Comparison of ENCODE assay signal across 33 cellular contexts in genomic region chr4:176293660-176294059, GRCh38. TPM values are rescaled to one million over a fixed set of nuclear protein-coding genes. Genes with fewer than 3 reads are reported as not detected.
"Had no signal": no experiment of that assay in that cellular context is flagged by ENCODE, and none has a peak within 500 bp of the region (broad histone marks: within the 10 kb centered on the region; RNA-seq: fewer than 3 reads in every experiment).

No MANE protein-coding gene starts in this region.

- H3K27ac ChIP-seq: adrenal gland, body of pancreas, brain microvascular endothelial cell, breast epithelium, VCaP had no signal

- H3K27me3 ChIP-seq: adrenal gland, body of pancreas, brain microvascular endothelial cell, breast epithelium had no signal

- H3K9me3 ChIP-seq: adrenal gland, body of pancreas, breast epithelium had no signal

- H3K4me1 ChIP-seq: adrenal gland, body of pancreas, breast epithelium had no signal

- ATAC-seq: activated CD8-positive, alpha-beta memory T cell treated with anti-CD3 and anti-CD28 coated beads, Interleukin-2, amount 10 ng/mL, durations not matched to agents 7 days and 5 days; activated CD8-positive, alpha-beta T cell treated with anti-CD3 and anti-CD28 coated beads for 36 hours; activated naive CD4-positive, alpha-beta T cell treated with anti-CD3 and anti-CD28 coated beads, Interleukin-2, amount 50 U/mL, for 72 hours; body of pancreas had no signal

- H3K36me3 ChIP-seq: adrenal gland, brain microvascular endothelial cell, breast epithelium had no signal

- DNase-seq: activated B cell treated with CpG ODN at 0.5 μM for 24 hours; activated CD4-positive, alpha-beta memory T cell treated with anti-CD3 and anti-CD28 coated beads for 36 hours; activated CD4-positive, alpha-beta T cell treated with anti-CD3 and anti-CD28 coated beads for 4 hours; activated CD4-positive, alpha-beta T cell treated with anti-CD3 and anti-CD28 coated beads, Interleukin-2, amount 10 ng/mL, durations not matched to agents 24 days and 14 days; activated CD4-positive, alpha-beta T cell treated with anti-CD3 and anti-CD28 coated beads, Interleukin-2, amount 50 U/mL, for 1 hour; activated CD4-positive, alpha-beta T cell treated with anti-CD3 and anti-CD28 coated beads, Interleukin-2, amount 50 U/mL, for 4 hours; activated CD4-positive, CD25-positive, alpha-beta regulatory T cell treated with anti-CD3 and anti-CD28 coated beads, Interleukin-2, amount 50 U/mL, for 72 hours; activated CD8-positive, alpha-beta memory T cell treated with anti-CD3 and anti-CD28 coated beads, Interleukin-2, amount 10 ng/mL, durations not matched to agents 7 days and 5 days; activated CD8-positive, alpha-beta memory T cell treated with anti-CD3 and anti-CD28 coated beads, Interleukin-2, amount 50 U/mL, for 48 hours; activated CD8-positive, alpha-beta T cell treated with anti-CD3 and anti-CD28 coated beads for 36 hours; activated effector memory CD4-positive, alpha-beta T cell treated with Interleukin-2 at 50 U/mL for 16 hours; activated gamma-delta T cell treated with Interleukin-2 at 50 U/mL for 16 hours; activated naive CD4-positive, alpha-beta T cell; activated naive CD4-positive, alpha-beta T cell treated with anti-CD3 and anti-CD28 coated beads for 36 hours; activated naive CD4-positive, alpha-beta T cell treated with anti-CD3 and anti-CD28 coated beads, Interleukin-2, amount 50 U/mL, for 16 hours; activated naive CD8-positive, alpha-beta T cell treated with anti-CD3 and anti-CD28 coated beads for 36 hours; activated T-cell treated with anti-CD3 and anti-CD28 coated beads, Interleukin-2, amount 50 U/mL, for 24 hours; activated T-cell treated with anti-CD3 and anti-CD28 coated beads, Interleukin-2, amount 50 U/mL, for 48 hours; adrenal gland; amniotic stem cell; aorta; body of pancreas; brain microvascular endothelial cell; central memory CD4-positive, alpha-beta T cell; T-helper 1 cell; T-helper 2 cell; T-helper 9 cell had no signal

- H3K4me3 ChIP-seq: adrenal gland, body of pancreas, breast epithelium had no signal

- FAIRE-seq: astrocyte, TTC549 had no signal

RNA-seq across cellular contexts. Expression of gene ASB5, which starts 24.6 kb away (rescaled TPM):
- total RNA-seq: activated B cell treated with CpG ODN at 0.5 μM for 24 hours; activated CD4-positive, alpha-beta memory T cell treated with anti-CD3 and anti-CD28 coated beads for 36 hours; activated CD4-positive, alpha-beta T cell treated with anti-CD3 and anti-CD28 coated beads, Interleukin-2, amount 10 ng/mL, durations not matched to agents 24 days and 14 days; activated CD8-positive, alpha-beta memory T cell treated with anti-CD3 and anti-CD28 coated beads, Interleukin-2, amount 10 ng/mL, durations not matched to agents 7 days and 5 days; activated CD8-positive, alpha-beta T cell treated with anti-CD3 and anti-CD28 coated beads for 36 hours; activated naive CD4-positive, alpha-beta T cell treated with anti-CD3 and anti-CD28 coated beads for 36 hours; activated naive CD4-positive, alpha-beta T cell treated with anti-CD3 and anti-CD28 coated beads, Interleukin-2, amount 50 U/mL, for 72 hours; activated naive CD8-positive, alpha-beta T cell treated with anti-CD3 and anti-CD28 coated beads for 36 hours; activated T-helper 2 cell treated with anti-CD3 and anti-CD28 coated beads, Interferon-gamma antibody, Interleukin-2, Interleukin-4, amounts not matched to agents 10 μg/mL and 5 μg/mL and 100 μg/mL, durations not matched to agents 14 hours and 24 hours and 36 hours; aorta; body of pancreas; breast epithelium had no signal
